In the genomic region with DNA sequence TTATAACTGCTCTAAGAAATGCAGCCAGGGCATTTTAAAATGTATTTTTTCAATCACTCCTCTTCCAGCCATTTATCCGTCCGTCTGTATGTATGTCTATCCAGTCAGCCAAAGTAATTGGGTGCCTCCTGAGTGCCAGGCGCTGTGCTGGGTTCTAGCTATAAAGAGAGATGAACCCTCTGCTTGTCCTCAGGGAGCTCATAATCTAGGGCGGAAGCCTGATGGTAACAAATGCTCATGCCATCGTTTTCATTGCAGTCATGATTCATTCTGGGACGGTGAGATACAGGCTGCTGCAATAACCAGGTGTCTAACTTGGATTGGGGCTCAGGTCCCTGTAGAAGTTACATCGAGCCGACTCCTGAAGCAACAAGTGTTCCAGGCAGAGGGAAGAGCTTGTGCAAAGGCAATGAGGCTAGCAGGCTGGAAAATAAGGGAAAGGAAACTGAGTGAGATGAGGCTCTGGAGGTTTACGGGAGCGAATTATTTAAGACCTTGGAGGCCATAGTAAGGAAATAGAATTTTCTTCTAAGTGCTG, we compare ENCODE assay signal across 8 cellular contexts. TPM values are rescaled to one million over a fixed set of nuclear protein-coding genes. Genes with fewer than 3 reads are reported as not detected.
DNase-seq lines count a peak whose midpoint lies in the region; ATAC-seq and TF ChIP-seq lines count a peak whose summit lies in the region.

No MANE protein-coding gene starts in this region.

- no peaks in the 10 kb centered on the region for H3K9me3 ChIP-seq in Panc1 (ENCODE audit: control insufficient read depth, insufficient read depth, low read depth, low read length)
- H3K9me3 ChIP-seq in prostate gland: no peaks in the 10 kb centered on the region

- no TSS peak for BruUV-seq in Panc1 (replicated peaks; lab: Mats Ljungman, UMichigan)

- POLR2A ChIA-PET in Panc1 (lab: Charles Lee): interaction anchor here (0.5 kb wide), 1 partner anchor 89 kb away, joined by 16 read pairs; no protein-coding TSS in a partner anchor

- DNase-seq in Panc1 (ENCODE audit: low read depth, low spot score): no peak
- DNase-seq in epithelial cell of proximal tubule (ENCODE audit: low read depth): no peak
- no peak for DNase-seq in prostate gland (ENCODE audit: low spot score)
- DNase-seq in mucosa of gallbladder (ENCODE audit: low spot score): no peak

- H3K27ac ChIP-seq in Panc1 (ENCODE audit: low read length): peak overlapping the region; percentile 67; the same call in 1 of the 2 replicates
- peak overlapping the region; percentile 84 to 88 for H3K27ac ChIP-seq in prostate gland

- H3K4me3 ChIP-seq in GM08714 (ENCODE audit: low read length): peak overlapping the region; percentile 60; the same call in 1 of the 2 replicates
- H3K4me3 ChIP-seq in Panc1 (ENCODE audit: low read depth in 2 of 2, low read length in 2 of 2): peak overlapping the region; percentile 46 to 58
- H3K4me3 ChIP-seq in epithelial cell of proximal tubule (ENCODE audit: low read depth, low read length): peak overlapping the region; percentile 49
- peak overlapping the region; percentile 48 to 59 for H3K4me3 ChIP-seq in prostate gland

- 66% methylated on average over 10 of the region's 10 CpGs for WGBS in prostate gland

- H3K4me1 ChIP-seq in Panc1 (ENCODE audit: control insufficient read depth, insufficient read depth, low read length) (peaks cover 18% of the 10 kb centered on the region), prostate gland (replicated peaks) (no peaks in the 10 kb centered on the region)

- no peak for TF ChIP-seq CTCF in Panc1 (IDR thresholded peaks at IDR 0.05)
- TF ChIP-seq CTCF in epithelial cell of proximal tubule (conservative IDR thresholded peaks at IDR 0.05; ENCODE audit: low read depth, low read length): no peak
- no peak for TF ChIP-seq CTCF in prostate gland (IDR thresholded peaks at IDR 0.05)

- in situ Hi-C loops in Panc1 (cut with HindIII; ENCODE audit: low pct_unique_long_range_greater_than_20kb, low sequenced_read_pairs): no loop called here

- no peaks in the 10 kb centered on the region for H3K36me3 ChIP-seq in Panc1 (ENCODE audit: control insufficient read depth, insufficient read depth, low read length)
- no peaks in the 10 kb centered on the region for H3K36me3 ChIP-seq in prostate gland

- intact Hi-C loops in Panc1 (cut with micrococcal nuclease; ENCODE audit: unreplicated experiment): loop anchor here (10.0 kb wide), 1 partner anchor 266 kb away; the partner anchor contains the start of gene GPR3
- intact Hi-C loops in prostate gland (cut with DNase I): loop anchor here (5.0 kb wide), 2 partner anchors 268 to 358 kb away; partner anchors contain the start of gene GPR3

- no peak for TF ChIP-seq POLR2A in prostate gland (IDR thresholded peaks at IDR 0.05)

- H3K27me3 ChIP-seq in Panc1 (ENCODE audit: control insufficient read depth, insufficient read depth, low read length): no peaks in the 10 kb centered on the region
- no peaks in the 10 kb centered on the region for H3K27me3 ChIP-seq in prostate gland (replicated peaks; ENCODE audit: insufficient read depth)

- CTCF ChIA-PET in Panc1 (lab: Charles Lee): no interaction called here

- ATAC-seq in Panc1 (peak; percentile 9), HG02884 (IDR thresholded peaks at IDR 0.05; ENCODE audit: unreplicated experiment) (no peak), GM21360 (IDR thresholded peaks at IDR 0.05; ENCODE audit: unreplicated experiment) (no peak)
- ATAC-seq in activated CD4-positive, CD25-positive, alpha-beta regulatory T cell treated with anti-CD3 and anti-CD28 coated beads, Interleukin-2, amount 50 U/mL, for 24 hours: no peak

RNA-seq across cellular contexts. Expression of gene IFI6, which starts 11.6 kb away (rescaled TPM):
- total RNA-seq in Panc1 (2021; ENCODE audit: unreplicated experiment) (39.1 TPM), epithelial cell of proximal tubule (6.4 and 28.3 TPM in 2 replicates), prostate gland (100 to 1,000 TPM in 1 of 2 donors, 10 to 100 TPM in 1; 40.4 to 274 TPM), mucosa of gallbladder (302 TPM)
- 42.2 TPM for polyA plus RNA-seq in Panc1 (2012; ENCODE audit: insufficient read length)

RNA-seq across cellular contexts. Expression of gene FGR, which starts 25.4 kb away (rescaled TPM):
- total RNA-seq in Panc1 (2021; ENCODE audit: unreplicated experiment) (0.18 TPM), epithelial cell of proximal tubule (not detected in 2 replicates), prostate gland (10 to 100 TPM in 1 of 2 donors, 1 to 10 TPM in 1; 4.0 to 10.8 TPM), mucosa of gallbladder (7.6 TPM)
- not detected for polyA plus RNA-seq in Panc1 (2012; ENCODE audit: insufficient read length)

RNA-seq across cellular contexts. Expression of gene AHDC1, which starts 56.4 kb away (rescaled TPM):
- total RNA-seq in Panc1 (2021; ENCODE audit: unreplicated experiment): 47.1 TPM
- polyA plus RNA-seq in Panc1 (2012; ENCODE audit: insufficient read length): 35.8 TPM
- total RNA-seq in epithelial cell of proximal tubule: 7.2 and 10.8 TPM in 2 replicates
- 10 to 100 TPM; 27.1 to 83.7 TPM for total RNA-seq in prostate gland
- total RNA-seq in mucosa of gallbladder: 61.6 TPM
